Comparison of ENCODE assay signal across 9 cellular contexts in the genomic region with DNA sequence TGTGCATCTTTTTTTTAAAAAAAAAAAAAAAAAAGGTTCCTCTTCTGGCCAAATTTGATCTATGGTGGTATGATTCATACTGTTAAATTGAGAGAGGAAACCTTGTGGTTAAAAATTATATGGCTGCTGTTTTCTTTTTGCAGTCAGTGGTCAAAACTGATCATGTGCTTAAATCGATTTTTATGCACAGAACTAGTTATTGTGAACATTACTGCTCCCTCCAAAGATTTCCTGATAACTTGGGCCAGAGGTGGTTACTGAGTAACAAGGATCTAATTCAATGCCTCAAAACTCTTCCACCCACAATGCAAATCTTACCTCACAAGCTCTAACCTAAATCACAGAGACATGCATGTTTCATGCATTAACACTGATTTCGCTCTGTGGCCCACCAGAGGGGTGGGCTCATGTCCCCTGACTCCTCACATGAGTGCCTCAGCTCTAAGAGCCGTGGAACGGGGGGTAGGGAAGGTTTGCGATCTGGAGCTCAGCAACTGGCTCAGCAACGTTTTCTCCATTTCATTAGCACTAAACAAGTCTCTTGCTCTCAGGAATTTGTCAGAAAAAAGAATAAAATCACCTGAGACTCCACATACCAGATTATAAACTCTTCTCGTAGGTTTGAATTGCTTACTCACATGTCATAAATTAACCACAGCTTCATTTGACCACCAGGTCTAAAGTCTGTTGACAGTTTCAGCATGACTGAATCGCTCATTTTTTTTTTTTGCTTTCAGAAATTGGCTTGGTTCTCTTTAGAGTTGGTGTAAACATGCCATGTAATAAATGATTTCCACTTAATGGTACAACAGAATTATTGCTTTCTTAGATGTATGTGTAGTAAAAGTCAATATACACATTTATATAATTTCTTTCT.
DNase-seq lines count a peak whose midpoint lies in the region; ATAC-seq and TF ChIP-seq lines count a peak whose summit lies in the region.
"Had no signal": no experiment of that assay in that cellular context is flagged by ENCODE, and none has a peak within 500 bp of the region (broad histone marks: within the 10 kb centered on the region; RNA-seq: fewer than 3 reads in every experiment).

No MANE protein-coding gene starts in this region.

- no peaks in the 10 kb centered on the region for H4K20me1 ChIP-seq in BLaER1 treated with 17β-estradiol and CSF1 and Interleukin-3, amounts not matched to agents 10 nM and 100 nM

- peak; percentile 37 for ATAC-seq in GM21576 (IDR thresholded peaks at IDR 0.05; ENCODE audit: unreplicated experiment)

- no peaks in the 10 kb centered on the region for H3K9me3 ChIP-seq in BLaER1 treated with 17β-estradiol and CSF1 and Interleukin-3, amounts not matched to agents 10 nM and 100 nM (replicated peaks in 1 of 11)

- peaks cover 12 to 21% (median 18%) of the 10 kb centered on the region in 10 experiments for H3K4me1 ChIP-seq in BLaER1 treated with 17β-estradiol and CSF1 and Interleukin-3, amounts not matched to agents 10 nM and 100 nM

- DNase-seq in LHCN-M2 (ENCODE audit: low read depth) (peak; percentile 11), fibroblast of mammary gland (ENCODE audit: low read depth) (peak; percentile 31), middle frontal gyrus (ENCODE audit: extremely low spot score, low spot score) (no peak), SHP77 (lab: John Stamatoyannopoulos, UW) (no peak)
- no peak for DNase-seq in central memory CD4-positive, alpha-beta T cell
- no peak for DNase-seq in activated CD4-positive, CD25-positive, alpha-beta regulatory T cell treated with anti-CD3 and anti-CD28 coated beads, Interleukin-2, amount 50 U/mL, for 72 hours
- DNase-seq: NCI-H187 treated with DMSO at 0.1 percent for 48 hours had no signal

- H3K27ac ChIP-seq in BLaER1 treated with 17β-estradiol and CSF1 and Interleukin-3, amounts not matched to agents 10 nM and 100 nM: 0 out of 22 replicates have a peak overlapping the region, but pooled peaks of 1 of the 11 experiments have one; percentile 7

- no peaks in the 10 kb centered on the region for H3K27me3 ChIP-seq in BLaER1 treated with 17β-estradiol and CSF1 and Interleukin-3, amounts not matched to agents 10 nM and 100 nM

- no peak for TF ChIP-seq CTCF in fibroblast of mammary gland (conservative IDR thresholded peaks at IDR 0.05; ENCODE audit: control insufficient read depth, insufficient read depth, low read depth, low read length)

- H3K4me3 ChIP-seq in BLaER1 treated with 17β-estradiol and CSF1 and Interleukin-3, amounts not matched to agents 10 nM and 100 nM: no peak overlapping the region; a peak in 1 of 20 replicates
- H3K4me3 ChIP-seq in fibroblast of mammary gland (ENCODE audit: control insufficient read depth, low read depth, low read length): no peak overlapping the region

- H3K4me2 ChIP-seq in BLaER1 treated with 17β-estradiol and CSF1 and Interleukin-3, amounts not matched to agents 10 nM and 100 nM: peak overlapping the region; percentile 17 to 80 (median 45); a peak in 21 of 22 replicates

- H3K36me3 ChIP-seq in BLaER1 treated with 17β-estradiol and CSF1 and Interleukin-3, amounts not matched to agents 10 nM and 100 nM: peaks cover 13 to 36% (median 25%) of the 10 kb centered on the region in 11 experiments

- no peak overlapping the region for H3K9ac ChIP-seq in BLaER1 treated with 17β-estradiol and CSF1 and Interleukin-3, amounts not matched to agents 10 nM and 100 nM

Comparison
In these comparisons a context has a peak if more than half of its experiments do, and no peak if none do; other contexts are left out.
1. DNase-seq: peak in LHCN-M2 (single experiment) and fibroblast of mammary gland (single experiment); none in central memory CD4-positive, alpha-beta T cell (single experiment), activated CD4-positive, CD25-positive, alpha-beta regulatory T cell treated with anti-CD3 and anti-CD28 coated beads, Interleukin-2, amount 50 U/mL, for 72 hours (single experiment), middle frontal gyrus (single experiment) and SHP77 (0 of 2).